Comparison of ENCODE assay signal across 2 cellular contexts in genomic region chr9:12785251-12785880, GRCh38.
TF ChIP-seq lines count a peak whose summit lies in the region.

No MANE protein-coding gene starts in this region.

TF ChIP-seq in SK-N-SH treated with all-trans-retinoic acid at 6 μM for 48 hours, 23 proteins besides CTCF, POLR2A, EP300 and RAD21 (continued from another document):
- TF ChIP-seq, protein P1, sequence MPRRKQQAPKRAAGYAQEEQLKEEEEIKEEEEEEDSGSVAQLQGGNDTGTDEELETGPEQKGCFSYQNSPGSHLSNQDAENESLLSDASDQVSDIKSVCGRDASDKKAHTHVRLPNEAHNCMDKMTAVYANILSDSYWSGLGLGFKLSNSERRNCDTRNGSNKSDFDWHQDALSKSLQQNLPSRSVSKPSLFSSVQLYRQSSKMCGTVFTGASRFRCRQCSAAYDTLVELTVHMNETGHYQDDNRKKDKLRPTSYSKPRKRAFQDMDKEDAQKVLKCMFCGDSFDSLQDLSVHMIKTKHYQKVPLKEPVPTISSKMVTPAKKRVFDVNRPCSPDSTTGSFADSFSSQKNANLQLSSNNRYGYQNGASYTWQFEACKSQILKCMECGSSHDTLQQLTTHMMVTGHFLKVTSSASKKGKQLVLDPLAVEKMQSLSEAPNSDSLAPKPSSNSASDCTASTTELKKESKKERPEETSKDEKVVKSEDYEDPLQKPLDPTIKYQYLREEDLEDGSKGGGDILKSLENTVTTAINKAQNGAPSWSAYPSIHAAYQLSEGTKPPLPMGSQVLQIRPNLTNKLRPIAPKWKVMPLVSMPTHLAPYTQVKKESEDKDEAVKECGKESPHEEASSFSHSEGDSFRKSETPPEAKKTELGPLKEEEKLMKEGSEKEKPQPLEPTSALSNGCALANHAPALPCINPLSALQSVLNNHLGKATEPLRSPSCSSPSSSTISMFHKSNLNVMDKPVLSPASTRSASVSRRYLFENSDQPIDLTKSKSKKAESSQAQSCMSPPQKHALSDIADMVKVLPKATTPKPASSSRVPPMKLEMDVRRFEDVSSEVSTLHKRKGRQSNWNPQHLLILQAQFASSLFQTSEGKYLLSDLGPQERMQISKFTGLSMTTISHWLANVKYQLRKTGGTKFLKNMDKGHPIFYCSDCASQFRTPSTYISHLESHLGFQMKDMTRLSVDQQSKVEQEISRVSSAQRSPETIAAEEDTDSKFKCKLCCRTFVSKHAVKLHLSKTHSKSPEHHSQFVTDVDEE (CRISPR knock-in tag; IDR thresholded peaks at IDR 0.05), result no peak
- TF ChIP-seq, protein P2, sequence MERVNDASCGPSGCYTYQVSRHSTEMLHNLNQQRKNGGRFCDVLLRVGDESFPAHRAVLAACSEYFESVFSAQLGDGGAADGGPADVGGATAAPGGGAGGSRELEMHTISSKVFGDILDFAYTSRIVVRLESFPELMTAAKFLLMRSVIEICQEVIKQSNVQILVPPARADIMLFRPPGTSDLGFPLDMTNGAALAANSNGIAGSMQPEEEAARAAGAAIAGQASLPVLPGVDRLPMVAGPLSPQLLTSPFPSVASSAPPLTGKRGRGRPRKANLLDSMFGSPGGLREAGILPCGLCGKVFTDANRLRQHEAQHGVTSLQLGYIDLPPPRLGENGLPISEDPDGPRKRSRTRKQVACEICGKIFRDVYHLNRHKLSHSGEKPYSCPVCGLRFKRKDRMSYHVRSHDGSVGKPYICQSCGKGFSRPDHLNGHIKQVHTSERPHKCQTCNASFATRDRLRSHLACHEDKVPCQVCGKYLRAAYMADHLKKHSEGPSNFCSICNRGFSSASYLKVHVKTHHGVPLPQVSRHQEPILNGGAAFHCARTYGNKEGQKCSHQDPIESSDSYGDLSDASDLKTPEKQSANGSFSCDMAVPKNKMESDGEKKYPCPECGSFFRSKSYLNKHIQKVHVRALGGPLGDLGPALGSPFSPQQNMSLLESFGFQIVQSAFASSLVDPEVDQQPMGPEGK (CRISPR knock-in tag; IDR thresholded peaks at IDR 0.05; ENCODE audit: borderline replicate concordance), result no peak
- TF ChIP-seq PPARA (CRISPR knock-in tag; IDR thresholded peaks at IDR 0.05; ENCODE audit: borderline replicate concordance) (no peak), GLIS3 (CRISPR knock-in tag; IDR thresholded peaks at IDR 0.05) (no peak), CSDC2 (CRISPR knock-in tag; IDR thresholded peaks at IDR 0.05) (no peak), OSR1 (CRISPR knock-in tag; IDR thresholded peaks at IDR 0.05) (no peak), TOX (CRISPR knock-in tag; IDR thresholded peaks at IDR 0.05; ENCODE audit: borderline replicate concordance) (no peak), RARB (CRISPR knock-in tag; IDR thresholded peaks at IDR 0.05) (no peak), ZC3H10 (CRISPR knock-in tag; IDR thresholded peaks at IDR 0.05) (no peak), SNAI2 (CRISPR knock-in tag; IDR thresholded peaks at IDR 0.05) (no peak), ZNF70 (CRISPR knock-in tag; IDR thresholded peaks at IDR 0.05) (no peak)
- TF ChIP-seq, protein P3, sequence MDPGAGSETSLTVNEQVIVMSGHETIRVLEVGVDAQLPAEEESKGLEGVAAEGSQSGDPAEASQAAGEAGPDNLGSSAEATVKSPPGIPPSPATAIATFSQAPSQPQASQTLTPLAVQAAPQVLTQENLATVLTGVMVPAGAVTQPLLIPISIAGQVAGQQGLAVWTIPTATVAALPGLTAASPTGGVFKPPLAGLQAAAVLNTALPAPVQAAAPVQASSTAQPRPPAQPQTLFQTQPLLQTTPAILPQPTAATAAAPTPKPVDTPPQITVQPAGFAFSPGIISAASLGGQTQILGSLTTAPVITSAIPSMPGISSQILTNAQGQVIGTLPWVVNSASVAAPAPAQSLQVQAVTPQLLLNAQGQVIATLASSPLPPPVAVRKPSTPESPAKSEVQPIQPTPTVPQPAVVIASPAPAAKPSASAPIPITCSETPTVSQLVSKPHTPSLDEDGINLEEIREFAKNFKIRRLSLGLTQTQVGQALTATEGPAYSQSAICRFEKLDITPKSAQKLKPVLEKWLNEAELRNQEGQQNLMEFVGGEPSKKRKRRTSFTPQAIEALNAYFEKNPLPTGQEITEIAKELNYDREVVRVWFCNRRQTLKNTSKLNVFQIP (CRISPR knock-in tag; IDR thresholded peaks at IDR 0.05; ENCODE audit: borderline replicate concordance, low read depth), result no peak

TF ChIP-seq in SK-N-SH, 30 proteins besides CTCF, POLR2A, EP300 and RAD21 (continued from another document):
- TF ChIP-seq, protein P4, sequence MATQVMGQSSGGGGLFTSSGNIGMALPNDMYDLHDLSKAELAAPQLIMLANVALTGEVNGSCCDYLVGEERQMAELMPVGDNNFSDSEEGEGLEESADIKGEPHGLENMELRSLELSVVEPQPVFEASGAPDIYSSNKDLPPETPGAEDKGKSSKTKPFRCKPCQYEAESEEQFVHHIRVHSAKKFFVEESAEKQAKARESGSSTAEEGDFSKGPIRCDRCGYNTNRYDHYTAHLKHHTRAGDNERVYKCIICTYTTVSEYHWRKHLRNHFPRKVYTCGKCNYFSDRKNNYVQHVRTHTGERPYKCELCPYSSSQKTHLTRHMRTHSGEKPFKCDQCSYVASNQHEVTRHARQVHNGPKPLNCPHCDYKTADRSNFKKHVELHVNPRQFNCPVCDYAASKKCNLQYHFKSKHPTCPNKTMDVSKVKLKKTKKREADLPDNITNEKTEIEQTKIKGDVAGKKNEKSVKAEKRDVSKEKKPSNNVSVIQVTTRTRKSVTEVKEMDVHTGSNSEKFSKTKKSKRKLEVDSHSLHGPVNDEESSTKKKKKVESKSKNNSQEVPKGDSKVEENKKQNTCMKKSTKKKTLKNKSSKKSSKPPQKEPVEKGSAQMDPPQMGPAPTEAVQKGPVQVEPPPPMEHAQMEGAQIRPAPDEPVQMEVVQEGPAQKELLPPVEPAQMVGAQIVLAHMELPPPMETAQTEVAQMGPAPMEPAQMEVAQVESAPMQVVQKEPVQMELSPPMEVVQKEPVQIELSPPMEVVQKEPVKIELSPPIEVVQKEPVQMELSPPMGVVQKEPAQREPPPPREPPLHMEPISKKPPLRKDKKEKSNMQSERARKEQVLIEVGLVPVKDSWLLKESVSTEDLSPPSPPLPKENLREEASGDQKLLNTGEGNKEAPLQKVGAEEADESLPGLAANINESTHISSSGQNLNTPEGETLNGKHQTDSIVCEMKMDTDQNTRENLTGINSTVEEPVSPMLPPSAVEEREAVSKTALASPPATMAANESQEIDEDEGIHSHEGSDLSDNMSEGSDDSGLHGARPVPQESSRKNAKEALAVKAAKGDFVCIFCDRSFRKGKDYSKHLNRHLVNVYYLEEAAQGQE (IDR thresholded peaks at IDR 0.05; ENCODE audit: low read depth, low read length), result no peak
- TF ChIP-seq CHD2 (IDR thresholded peaks at IDR 0.05; ENCODE audit: low read length, partially characterized antibody) (no peak), ZBTB33 (IDR thresholded peaks at IDR 0.05; ENCODE audit: borderline replicate concordance, low read depth) (no peak), GABPA (IDR thresholded peaks at IDR 0.05; ENCODE audit: low read depth) (no peak), MXI1 (IDR thresholded peaks at IDR 0.05; ENCODE audit: low read depth, low read length) (no peak), USF2 (IDR thresholded peaks at IDR 0.05; ENCODE audit: borderline replicate concordance, low read depth, low read length) (no peak), RXRA (IDR thresholded peaks at IDR 0.05; ENCODE audit: borderline replicate concordance, low read depth) (no peak), POLR2AphosphoS5 (IDR thresholded peaks at IDR 0.05; ENCODE audit: low read depth, low read length) (no peak)
- TF ChIP-seq, protein P5, sequence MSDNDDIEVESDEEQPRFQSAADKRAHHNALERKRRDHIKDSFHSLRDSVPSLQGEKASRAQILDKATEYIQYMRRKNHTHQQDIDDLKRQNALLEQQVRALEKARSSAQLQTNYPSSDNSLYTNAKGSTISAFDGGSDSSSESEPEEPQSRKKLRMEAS (IDR thresholded peaks at IDR 0.05; ENCODE audit: low read depth), result no peak
TF ChIP-seq in SK-N-SH: peak in this region for 0.
